Comparison of ENCODE assay signal across 19 cellular contexts in genomic region chr16:12681653-12682052, GRCh38.
DNase-seq lines count a peak whose midpoint lies in the region; ATAC-seq and TF ChIP-seq lines count a peak whose summit lies in the region.
"Had no signal": no experiment of that assay in that cellular context is flagged by ENCODE, and none has a peak within 500 bp of the region (broad histone marks: within the 10 kb centered on the region; RNA-seq: fewer than 3 reads in every experiment).

No MANE protein-coding gene starts in this region.

- DNase-seq in Right ventricle myocardium superior, result no peak
- no peak for DNase-seq in right atrium auricular region (ENCODE audit: low spot score)
- peak; percentile 46 for DNase-seq in fibroblast of pulmonary artery (ENCODE audit: low read depth)
- no peak for DNase-seq in right lobe of liver
- DNase-seq in HPDE6-E6E7 (ENCODE audit: extremely low spot score), result no peak
- DNase-seq: CD4-positive, alpha-beta memory T cell; DMS153; GDM1; GM23248; KG1; NCI-H1436; NCI-H2029; NCI-H2171 treated with DMSO at 0.1 percent for 48 hours; NCI-H446; NCI-H526 treated with DMSO at 0.1 percent for 48 hours had no signal

- H3K36me3 ChIP-seq in right atrium auricular region (no peaks in the 10 kb centered on the region), right lobe of liver (no peaks in the 10 kb centered on the region)

- intact Hi-C loops in Right ventricle myocardium superior (cut with DNase I), result no loop called here
- intact Hi-C loops in right lobe of liver (cut with DNase I), result no loop called here

- H3K4me1 ChIP-seq in right atrium auricular region, result no peaks in the 10 kb centered on the region
- peaks cover 0 to 7% (median 0%) of the 10 kb centered on the region in 4 donors for H3K4me1 ChIP-seq in right lobe of liver

- no peak for TF ChIP-seq POLR2A in right lobe of liver (IDR thresholded peaks at IDR 0.05)

- H3K4me3 ChIP-seq in right atrium auricular region (no peak overlapping the region), fibroblast of pulmonary artery (replicated peaks; ENCODE audit: low read depth, low read length) (no peak overlapping the region), right lobe of liver (no peak overlapping the region)
- H3K4me3 ChIP-seq: GM23248 had no signal

- H3K27ac ChIP-seq in right atrium auricular region (no peak overlapping the region), right lobe of liver (no peak overlapping the region)
- H3K27ac ChIP-seq: GM23248 had no signal

- TF ChIP-seq CTCF in right atrium auricular region (IDR thresholded peaks at IDR 0.05), result no peak
- no peak for TF ChIP-seq CTCF in fibroblast of pulmonary artery (IDR thresholded peaks at IDR 0.05; ENCODE audit: low read length, missing control alignments)
- TF ChIP-seq CTCF in right lobe of liver (IDR thresholded peaks at IDR 0.05), result no peak

- WGBS in right lobe of liver (ENCODE audit: insufficient coverage, low coverage, low lambda C conversion rate, missing lambda C conversion rate), result 62% methylated on average over 3 of the region's 7 CpGs

- ATAC-seq in Right ventricle myocardium superior (ENCODE audit: poor library complexity), result peak; percentile 68
- ATAC-seq in right lobe of liver, result peak; percentile 58 to 81 (median 75)
- ATAC-seq in GM18520 (IDR thresholded peaks at IDR 0.05; ENCODE audit: unreplicated experiment), result no peak
- ATAC-seq in GM18868 (IDR thresholded peaks at IDR 0.05; ENCODE audit: unreplicated experiment), result no peak
- ATAC-seq: HCT116, Panc1 had no signal

- H3K9me3 ChIP-seq in right atrium auricular region (peaks cover 0 to 8% of the 10 kb centered on the region in 2 donors), right lobe of liver (no peaks in the 10 kb centered on the region)

- H3K27me3 ChIP-seq in right atrium auricular region (no peaks in the 10 kb centered on the region), right lobe of liver (no peaks in the 10 kb centered on the region)

Comparison
In these comparisons a context has a peak if more than half of its experiments do, and no peak if none do; other contexts are left out.
1. ATAC-seq: peak in Right ventricle myocardium superior (single experiment) and right lobe of liver (4 of 4); none in GM18520 (single experiment) and GM18868 (single experiment).